Comparison of ENCODE assay signal across 7 cellular contexts in genomic region chr7:129144834-129145668, GRCh38. TPM values are rescaled to one million over a fixed set of nuclear protein-coding genes. Genes with fewer than 3 reads are reported as not detected.
DNase-seq lines count a peak whose midpoint lies in the region; ATAC-seq and TF ChIP-seq lines count a peak whose summit lies in the region.

No MANE protein-coding gene starts in this region.

- ATAC-seq in GM18909 (IDR thresholded peaks at IDR 0.05; ENCODE audit: poor library complexity, unreplicated experiment) (peak; percentile 6), HG03066 (IDR thresholded peaks at IDR 0.05; ENCODE audit: low read depth, unreplicated experiment) (peak; percentile 28)

- peak overlapping the region; percentile 71 for H3K4me3 Mint-ChIP-seq in activated CD4-positive, alpha-beta T cell treated with anti-CD3 and anti-CD28 coated beads, Interleukin-2, amount 10 ng/mL, durations not matched to agents 7 days and 5 days

- no peak overlapping the region for H3K27ac Mint-ChIP-seq in activated CD4-positive, alpha-beta T cell treated with anti-CD3 and anti-CD28 coated beads, Interleukin-2, amount 10 ng/mL, durations not matched to agents 7 days and 5 days

- no peaks in the 10 kb centered on the region for H3K9me3 Mint-ChIP-seq in activated CD4-positive, alpha-beta T cell treated with anti-CD3 and anti-CD28 coated beads, Interleukin-2, amount 10 ng/mL, durations not matched to agents 7 days and 5 days

- H3K4me3 ChIP-seq in fibroblast of villous mesenchyme (ENCODE audit: low read depth, low read length) (peak overlapping the region; percentile 43), skin epidermis (peak overlapping the region; percentile 41 to 59 (median 47))

- DNase-seq in activated CD4-positive, alpha-beta T cell treated with anti-CD3 and anti-CD28 coated beads, Interleukin-2, amount 10 ng/mL, durations not matched to agents 7 days and 5 days, result peak; percentile 22
- DNase-seq in fibroblast of villous mesenchyme (ENCODE audit: low read depth), result no peak
- no peak for DNase-seq in DMS79 (lab: John Stamatoyannopoulos, UW)
- no peak for DNase-seq in NCI-H1436 (lab: John Stamatoyannopoulos, UW)

- no peaks in the 10 kb centered on the region for H3K36me3 Mint-ChIP-seq in activated CD4-positive, alpha-beta T cell treated with anti-CD3 and anti-CD28 coated beads, Interleukin-2, amount 10 ng/mL, durations not matched to agents 7 days and 5 days (ENCODE audit: low read depth)

- H3K27ac ChIP-seq in skin epidermis, result peak overlapping the region in 13 of 21 experiments; percentile 11 to 75 (median 48)

- TF ChIP-seq CTCF in fibroblast of villous mesenchyme (IDR thresholded peaks at IDR 0.05; ENCODE audit: insufficient read depth, low read depth, low read length), result peak; percentile 6

- H3K4me1 Mint-ChIP-seq in activated CD4-positive, alpha-beta T cell treated with anti-CD3 and anti-CD28 coated beads, Interleukin-2, amount 10 ng/mL, durations not matched to agents 7 days and 5 days, result peaks cover 16% of the 10 kb centered on the region

- CTCF ChIA-PET in activated CD4-positive, alpha-beta T cell treated with anti-CD3 and anti-CD28 coated beads, Interleukin-2, amount 10 ng/mL, durations not matched to agents 7 days and 5 days (lab: Charles Lee), result interaction anchor here (1.1 kb wide), 1 partner anchor 19 kb away, joined by 5 read pairs; no protein-coding TSS in a partner anchor

- peaks cover 25% of the 10 kb centered on the region for H3K27me3 Mint-ChIP-seq in activated CD4-positive, alpha-beta T cell treated with anti-CD3 and anti-CD28 coated beads, Interleukin-2, amount 10 ng/mL, durations not matched to agents 7 days and 5 days

- POLR2A ChIA-PET in activated CD4-positive, alpha-beta T cell treated with anti-CD3 and anti-CD28 coated beads, Interleukin-2, amount 10 ng/mL, durations not matched to agents 7 days and 5 days (lab: Charles Lee), result no interaction called here

RNA-seq across cellular contexts. Expression of gene TSPAN33, which starts 0.5 kb away (rescaled TPM):
- total RNA-seq in activated CD4-positive, alpha-beta T cell treated with anti-CD3 and anti-CD28 coated beads, Interleukin-2, amount 10 ng/mL, durations not matched to agents 7 days and 5 days, result 1 to 10 TPM; 2.8 to 3.0 TPM
- total RNA-seq in fibroblast of villous mesenchyme, result 0.32 and 0.43 TPM in 2 replicates

RNA-seq across cellular contexts. Expression of gene SMO, which starts 43.4 kb away (rescaled TPM):
- total RNA-seq in activated CD4-positive, alpha-beta T cell treated with anti-CD3 and anti-CD28 coated beads, Interleukin-2, amount 10 ng/mL, durations not matched to agents 7 days and 5 days, result not detected
- 1.3 and 2.3 TPM in 2 replicates for total RNA-seq in fibroblast of villous mesenchyme
